In genomic region chr12:10140001-10140400, GRCh38 we compare ENCODE assay signal across 7 cellular contexts. TPM values are rescaled to one million over a fixed set of nuclear protein-coding genes. Genes with fewer than 3 reads are reported as not detected.
A peak's percentile ranks its signal among the peaks of the same experiment; 100 is the strongest.
DNase-seq lines count a peak whose midpoint lies in the region; ATAC-seq and TF ChIP-seq lines count a peak whose summit lies in the region.

No MANE protein-coding gene starts in this region.

- TF ChIP-seq CTCF in GM06990 (IDR thresholded peaks at IDR 0.05; ENCODE audit: insufficient read depth, low read length, poor library complexity, severe bottlenecking), result peak; percentile 50
- TF ChIP-seq CTCF in tibial artery (IDR thresholded peaks at IDR 0.05), result peak; percentile 21 to 51

- DNase-seq in GM06990 (ENCODE audit: extremely low read depth, insufficient read length), result peak; percentile 29
- DNase-seq in MG63, result peak; percentile 30
- peak; percentile 52 for DNase-seq in UCSD-AML1 (lab: John Stamatoyannopoulos, UW; ENCODE audit: unreplicated experiment)
- peak; percentile 46 for DNase-seq in dedifferentiated amniotic fluid mesenchymal stem cell (ENCODE audit: extremely low spot score)
- DNase-seq in medulla oblongata (ENCODE audit: extremely low spot score), result peak; percentile 81
- no peak for DNase-seq in tibial artery

- intact Hi-C loops in tibial artery (cut with DNase I; ENCODE audit: low total_unique reads), result no loop called here

- H3K9me3 ChIP-seq in MG63, result no peaks in the 10 kb centered on the region
- no peaks in the 10 kb centered on the region for H3K9me3 ChIP-seq in tibial artery

- no peaks in the 10 kb centered on the region for H3K4me1 ChIP-seq in tibial artery

- H3K36me3 ChIP-seq in GM06990 (ENCODE audit: control insufficient read depth, insufficient read depth, low read length) (no peaks in the 10 kb centered on the region), MG63 (no peaks in the 10 kb centered on the region), tibial artery (no peaks in the 10 kb centered on the region)

- H3K27me3 ChIP-seq in GM06990 (replicated peaks; ENCODE audit: control insufficient read depth, insufficient read depth, low read length) (no peaks in the 10 kb centered on the region), MG63 (no peaks in the 10 kb centered on the region), tibial artery (peaks cover 0 to 4% of the 10 kb centered on the region in 2 donors)

- ATAC-seq in HG03439 (IDR thresholded peaks at IDR 0.05; ENCODE audit: unreplicated experiment), result no peak

- H3K4me3 ChIP-seq in GM06990 (replicated peaks; ENCODE audit: low read depth, low read length), result no peak overlapping the region
- H3K4me3 ChIP-seq in MG63, result no peak overlapping the region
- no peak overlapping the region for H3K4me3 ChIP-seq in tibial artery

- no peak overlapping the region for H3K27ac ChIP-seq in tibial artery

RNA-seq across cellular contexts. Expression of gene CLEC7A, which starts 10.0 kb away (rescaled TPM):
- not detected in 2 replicates for total RNA-seq in MG63 (2014; rRNA removed; shearing (Covaris generic); ENCODE audit: low replicate concordance)

RNA-seq across cellular contexts. Expression of gene OLR1, which starts 31.9 kb away (rescaled TPM):
- 8.6 and 15.3 TPM in 2 replicates for total RNA-seq in MG63 (2014; rRNA removed; shearing (Covaris generic); ENCODE audit: low replicate concordance)

RNA-seq across cellular contexts. Expression of gene TMEM52B, which starts 38.8 kb away (rescaled TPM):
- total RNA-seq in MG63 (2014; rRNA removed; shearing (Covaris generic); ENCODE audit: low replicate concordance), result not detected in 2 replicates

RNA-seq across cellular contexts. Expression of gene CLEC1A, which starts 41.2 kb away (rescaled TPM):
- total RNA-seq in MG63 (2014; rRNA removed; shearing (Covaris generic); ENCODE audit: low replicate concordance), result 0.30 TPM in 1 of 2 replicates, not detected in the other

Comparison
In these comparisons a context has a peak if more than half of its experiments do, and no peak if none do; other contexts are left out.
1. DNase-seq: peak in GM06990 (single experiment), MG63 (single experiment), UCSD-AML1 (single experiment), dedifferentiated amniotic fluid mesenchymal stem cell (single experiment) and medulla oblongata (single experiment); none in tibial artery (0 of 2).